23 cellular contexts compared by ENCODE assay signal in the genomic region with DNA sequence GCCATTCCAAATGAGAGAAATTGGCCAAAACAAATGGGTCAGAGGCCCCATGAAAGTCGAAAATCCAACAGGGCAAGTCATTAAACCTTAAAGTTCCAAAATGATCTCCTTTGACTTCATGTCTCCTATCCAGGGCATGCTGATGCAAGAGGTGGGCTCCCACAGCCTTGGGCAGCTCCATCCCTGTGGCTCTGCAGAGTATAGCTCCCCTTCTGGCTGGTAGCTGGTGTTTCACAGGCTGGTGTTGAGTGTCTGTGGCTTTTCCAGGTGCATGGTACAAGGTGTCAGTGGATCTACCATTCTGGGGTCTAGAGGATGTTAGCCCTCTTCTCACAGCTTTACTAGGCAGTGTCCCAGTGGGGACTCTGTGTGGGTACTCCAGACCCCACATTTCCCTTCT.
"Had no signal": no experiment of that assay in that cellular context is flagged by ENCODE, and none has a peak within 500 bp of the region (broad histone marks: within the 10 kb centered on the region; RNA-seq: fewer than 3 reads in every experiment).

No MANE protein-coding gene starts in this region.

- H3K36me3 ChIP-seq: esophagus squamous epithelium, gastroesophageal sphincter, heart right ventricle, left lung, lower lobe of right lung had no signal

- DNase-seq: dermis blood vessel endothelial cell; dorsolateral prefrontal cortex; effector CD4-positive, alpha-beta T cell; effector memory CD4-positive, alpha-beta T cell; erythroblast; esophagus squamous epithelium; foreskin fibroblast; glutamatergic neuron; head of caudate nucleus; heart right ventricle; hippocampal formation; left cardiac atrium; left lung; left ventricle myocardium superior; lower lobe of right lung; mesenchymal stem cell; mucosa of descending colon; naive B cell had no signal

- H3K27ac ChIP-seq: coronary artery, dorsolateral prefrontal cortex, epithelial cell of prostate, esophagus squamous epithelium, gastroesophageal sphincter, heart right ventricle, left lung, lower lobe of right lung had no signal

- H3K27me3 Mint-ChIP-seq: naive B cell had no signal

- ATAC-seq: esophagus mucosa, gastroesophageal sphincter, left lung, lower lobe of right lung, mucosa of descending colon had no signal

- H3K4me3 ChIP-seq: coronary artery, dorsolateral prefrontal cortex, esophagus squamous epithelium, gastroesophageal sphincter, heart right ventricle, left lung, lower lobe of right lung, mucosa of descending colon had no signal

- H3K27ac Mint-ChIP-seq: mesothelial cell of epicardium had no signal

- H3K4me1 ChIP-seq: esophagus squamous epithelium, gastroesophageal sphincter, left lung, lower lobe of right lung had no signal

- H3K36me3 Mint-ChIP-seq: mesothelial cell of epicardium, naive B cell had no signal

- H3K9me3 ChIP-seq: gastroesophageal sphincter, lower lobe of right lung, mucosa of descending colon had no signal

- H3K27me3 ChIP-seq: dorsolateral prefrontal cortex, esophagus squamous epithelium, gastroesophageal sphincter, heart right ventricle, left lung had no signal

- H3K4me1 Mint-ChIP-seq: mesothelial cell of epicardium, naive B cell had no signal

- H3K4me3 Mint-ChIP-seq: mesothelial cell of epicardium, naive B cell had no signal
